19 cellular contexts compared by ENCODE assay signal in the genomic region with DNA sequence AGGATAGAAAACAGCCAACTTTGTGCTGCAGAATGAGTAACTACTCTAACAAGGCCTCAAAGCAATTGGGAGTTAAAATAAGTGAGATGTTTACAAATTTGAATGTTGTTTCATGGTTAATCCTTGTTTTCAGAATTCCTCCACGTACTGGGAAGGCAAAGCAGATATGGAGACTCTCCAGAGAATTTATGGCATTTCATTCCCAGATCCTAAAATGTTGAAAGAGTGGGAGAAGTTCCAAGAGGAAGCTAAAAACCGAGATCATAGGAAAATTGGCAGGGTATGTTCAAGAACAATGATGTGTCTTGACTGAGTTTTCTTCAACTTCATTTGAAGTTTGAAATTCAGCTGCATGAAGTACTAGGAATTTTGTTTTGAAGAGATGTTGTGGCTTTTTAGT.
"Had no signal": no experiment of that assay in that cellular context is flagged by ENCODE, and none has a peak within 500 bp of the region (broad histone marks: within the 10 kb centered on the region; RNA-seq: fewer than 3 reads in every experiment).

No MANE protein-coding gene starts in this region.

- DNase-seq: activated CD4-positive, alpha-beta T cell treated with anti-CD3 and anti-CD28 coated beads for 1 hour; activated CD8-positive, alpha-beta memory T cell treated with anti-CD3 and anti-CD28 coated beads, Interleukin-2, amount 50 U/mL, for 4 hours; activated CD8-positive, alpha-beta T cell treated with anti-CD3 and anti-CD28 coated beads for 36 hours; activated naive CD4-positive, alpha-beta T cell treated with Interleukin-2 at 50 U/mL for 16 hours; activated T-cell treated with anti-CD3 and anti-CD28 coated beads, Interleukin-2, amount 50 U/mL, for 72 hours; body of pancreas; cortex of kidney; effector CD8-positive, alpha-beta T cell; kidney glomerular epithelial cell; naive B cell; pancreas; T-helper 9 cell; tibial artery; uterus had no signal

- H3K4me1 ChIP-seq: body of pancreas, pancreas, uterus had no signal

- H3K4me3 Mint-ChIP-seq: activated CD8-positive, alpha-beta T cell treated with anti-CD3 and anti-CD28 coated beads for 36 hours; activated T-cell treated with anti-CD3 and anti-CD28 coated beads, Interleukin-2, amount 50 U/mL, for 72 hours; central memory CD8-positive, alpha-beta T cell; naive B cell had no signal

- H3K27ac Mint-ChIP-seq: activated CD8-positive, alpha-beta T cell treated with anti-CD3 and anti-CD28 coated beads for 36 hours; activated T-cell treated with anti-CD3 and anti-CD28 coated beads, Interleukin-2, amount 50 U/mL, for 72 hours; naive B cell had no signal

- H3K4me2 ChIP-seq: hepatocyte, smooth muscle cell had no signal

- H3K9me3 Mint-ChIP-seq: activated CD8-positive, alpha-beta T cell treated with anti-CD3 and anti-CD28 coated beads for 36 hours; activated T-cell treated with anti-CD3 and anti-CD28 coated beads, Interleukin-2, amount 50 U/mL, for 72 hours; central memory CD8-positive, alpha-beta T cell; naive B cell had no signal

- H2AFZ ChIP-seq: hepatocyte had no signal

- ATAC-seq: activated CD8-positive, alpha-beta T cell treated with anti-CD3 and anti-CD28 coated beads for 36 hours; activated T-cell treated with anti-CD3 and anti-CD28 coated beads, Interleukin-2, amount 50 U/mL, for 72 hours; body of pancreas; pancreas had no signal

- H3K9me3 ChIP-seq: body of pancreas, pancreas, tibial artery, uterus had no signal

- H3K36me3 ChIP-seq: uterus had no signal

- H3K4me3 ChIP-seq: body of pancreas, hepatocyte, lung, pancreas, smooth muscle cell, tibial artery, uterus had no signal

- H3K27me3 ChIP-seq: body of pancreas, hepatocyte, pancreas, tibial artery, uterus had no signal

- H3K27me3 Mint-ChIP-seq: activated CD8-positive, alpha-beta T cell treated with anti-CD3 and anti-CD28 coated beads for 36 hours; central memory CD8-positive, alpha-beta T cell; naive B cell had no signal

- H3K27ac ChIP-seq: body of pancreas, epithelial cell of prostate, hepatocyte, pancreas, tibial artery, uterus had no signal
